Comparison of ENCODE assay signal across 12 cellular contexts in genomic region chr2:65277791-65278449, GRCh38. TPM values are rescaled to one million over a fixed set of nuclear protein-coding genes. Genes with fewer than 3 reads are reported as not detected.
DNase-seq lines count a peak whose midpoint lies in the region; ATAC-seq and TF ChIP-seq lines count a peak whose summit lies in the region.
"Had no signal": no experiment of that assay in that cellular context is flagged by ENCODE, and none has a peak within 500 bp of the region (broad histone marks: within the 10 kb centered on the region; RNA-seq: fewer than 3 reads in every experiment).

No MANE protein-coding gene starts in this region.

- H3K27ac ChIP-seq in HEK293 (ENCODE audit: extremely low read depth, low read depth, low read length), result no peak overlapping the region
- H3K27ac ChIP-seq: Peyer's patch, VCaP had no signal

- TF ChIP-seq CTCF in HEK293 (tag by site-specific recombination; IDR thresholded peaks at IDR 0.05), result no peak
- TF ChIP-seq CTCF in fibroblast of the aortic adventitia (IDR thresholded peaks at IDR 0.05; ENCODE audit: insufficient read depth, low read length), result peak; percentile 17
- TF ChIP-seq CTCF in GM10266 (IDR thresholded peaks at IDR 0.05; ENCODE audit: control insufficient read depth, insufficient read depth, low read depth, missing control alignments), result no peak

- no peaks in the 10 kb centered on the region for H3K9me3 ChIP-seq in HEK293 (ENCODE audit: control insufficient read depth, insufficient read depth, low read depth, low read length)
- H3K9me3 ChIP-seq: Peyer's patch had no signal

- no peaks in the 10 kb centered on the region for H3K4me1 ChIP-seq in HEK293 (ENCODE audit: control insufficient read depth, insufficient read depth, low read length)

- DNase-seq in NCI-H345 treated with DMSO at 0.1 percent for 48 hours (lab: John Stamatoyannopoulos, UW; ENCODE audit: unreplicated experiment), result peak; percentile 23
- DNase-seq in fibroblast of the aortic adventitia (ENCODE audit: low read depth), result no peak
- DNase-seq in renal cortical epithelial cell (ENCODE audit: low read depth), result peak; percentile 30
- no peak for DNase-seq in GM10266 (ENCODE audit: extremely low spot score)
- no peak for DNase-seq in activated naive CD4-positive, alpha-beta T cell treated with Interleukin-2 at 50 U/mL for 16 hours
- DNase-seq: activated T-cell treated with anti-CD3 and anti-CD28 coated beads, Interleukin-2, amount 50 U/mL, for 4 hours; erythroblast; Peyer's patch had no signal

- CTCF ChIA-PET in HEK293 (lab: Yijun Ruan, JAX), result interaction anchor here (0.6 to 1.9 kb wide), 6 partner anchors 12 to 215 kb away, joined by 3 to 6 read pairs (median 4); no protein-coding TSS in a partner anchor

- no peak overlapping the region for H3K4me3 ChIP-seq in HEK293 (ENCODE audit: low read depth, low read length)
- H3K4me3 ChIP-seq in fibroblast of the aortic adventitia (ENCODE audit: low read depth, low read length), result no peak overlapping the region
- H3K4me3 ChIP-seq: Peyer's patch had no signal

- POLR2A ChIA-PET in HEK293 (lab: Yijun Ruan, JAX), result interaction anchor here (1.3 kb wide), 1 partner anchor 50 kb away, joined by 3 read pairs; the partner anchor contains the start of gene ACTR2

- ATAC-seq in GM19324 (IDR thresholded peaks at IDR 0.05; ENCODE audit: low FRiP score, unreplicated experiment) (no peak), GM18520 (IDR thresholded peaks at IDR 0.05; ENCODE audit: unreplicated experiment) (no peak)

- peaks cover 3 to 4% of the 10 kb centered on the region in 2 experiments for H3K36me3 ChIP-seq in HEK293 (ENCODE audit: control insufficient read depth in 2 of 2, insufficient read depth in 1 of 2, low read length in 2 of 2)

TF ChIP-seq in HEK293, 187 proteins besides CTCF, POLR2A, EP300 and RAD21:
- TF ChIP-seq ZBTB6 (tag by site-specific recombination; IDR thresholded peaks at IDR 0.05) (0 out of 2 replicates have a peak, but pooled peaks have one; percentile 23), ZNF239 (tag by site-specific recombination; IDR thresholded peaks at IDR 0.05) (no peak)

RNA-seq across cellular contexts. Expression of gene ACTR2, which starts 50.3 kb away (rescaled TPM):
- total RNA-seq in fibroblast of the aortic adventitia (ENCODE audit: low replicate concordance) (97.1 and 127 TPM in 2 replicates), renal cortical epithelial cell (147 and 222 TPM in 2 replicates)

Comparison
In these comparisons a context has a peak if more than half of its experiments do, and no peak if none do; other contexts are left out.
1. DNase-seq: peak in NCI-H345 treated with DMSO at 0.1 percent for 48 hours (single experiment) and renal cortical epithelial cell (single experiment); none in fibroblast of the aortic adventitia (single experiment), GM10266 (single experiment) and activated naive CD4-positive, alpha-beta T cell treated with Interleukin-2 at 50 U/mL for 16 hours (single experiment).